In genomic region chr22:31235076-31235475, GRCh38 we compare ENCODE assay signal across 22 cellular contexts. TPM values are rescaled to one million over a fixed set of nuclear protein-coding genes. Genes with fewer than 3 reads are reported as not detected.
DNase-seq lines count a peak whose midpoint lies in the region; ATAC-seq and TF ChIP-seq lines count a peak whose summit lies in the region.
"Had no signal": no experiment of that assay in that cellular context is flagged by ENCODE, and none has a peak within 500 bp of the region (broad histone marks: within the 10 kb centered on the region; RNA-seq: fewer than 3 reads in every experiment).

No MANE protein-coding gene starts in this region.

- WGBS in mesodermal cell (ENCODE audit: insufficient coverage in 2 of 2), 2 experiments: 67 to 72% methylated on average over 1 to 2 of the region's 3 CpGs
- 74 to 88% methylated on average over 3 of the region's 3 CpGs for WGBS in GM23248 (ENCODE audit: low coverage in 1 of 2, low lambda C conversion rate in 2 of 2, missing lambda C conversion rate in 2 of 2), 2 experiments

- H3K36me3 Mint-ChIP-seq in CD14-positive monocyte (peaks cover 16 to 42% of the 10 kb centered on the region in 2 donors), GM23338 (ENCODE audit: low read depth) (peaks cover 4% of the 10 kb centered on the region; the same call in 2 of the 3 replicates)

- H2AFZ ChIP-seq in GM23338: no peak overlapping the region
- no peak overlapping the region for H2AFZ ChIP-seq in GM23248

- H3K4me1 ChIP-seq in GM23338 (ENCODE audit: insufficient read depth): no peaks in the 10 kb centered on the region
- H3K4me1 ChIP-seq in mesodermal cell (ENCODE audit: control insufficient read depth, insufficient read depth, low read length, poor library complexity, severe bottlenecking): peaks cover 43% of the 10 kb centered on the region
- H3K4me1 ChIP-seq in GM23248 (ENCODE audit: insufficient read depth): 0 out of 2 replicates have a peak, but pooled peaks cover 5% of the 10 kb centered on the region

- H3K9me3 Mint-ChIP-seq in CD14-positive monocyte (no peaks in the 10 kb centered on the region), GM23338 (no peaks in the 10 kb centered on the region)
- H3K9me3 Mint-ChIP-seq: activated naive CD8-positive, alpha-beta T cell treated with anti-CD3 and anti-CD28 coated beads, Interleukin-2, amount 10 ng/mL, durations not matched to agents 7 days and 5 days had no signal

- no peak for TF ChIP-seq CTCF in CD14-positive monocyte (IDR thresholded peaks at IDR 0.05)
- no peak for TF ChIP-seq CTCF in GM23338 (conservative IDR thresholded peaks at IDR 0.05; ENCODE audit: low read depth in 2 of 2)
- TF ChIP-seq CTCF in choroid plexus epithelial cell (conservative IDR thresholded peaks at IDR 0.05; ENCODE audit: low read depth, low read length): no peak
- TF ChIP-seq CTCF in foreskin fibroblast (IDR thresholded peaks at IDR 0.05; ENCODE audit: low read depth, low read length): no peak

- H3K27ac ChIP-seq in GM23338 (ENCODE audit: low read depth) (no peak overlapping the region), mesodermal cell (ENCODE audit: low read depth, low read length, severe bottlenecking) (peak overlapping the region; percentile 6), GM23248 (no peak overlapping the region)
- H3K27ac ChIP-seq: testis had no signal

- intact Hi-C loops in CD14-positive monocyte (cut with micrococcal nuclease): loop anchor here in 1 of 2 donors (10.0 kb wide), 2 partner anchors 130 to 270 kb away; partner anchors contain the start of genes MORC2, SELENOM and TUG1

- H3K4me3 Mint-ChIP-seq in CD14-positive monocyte (peak overlapping the region; percentile 58 to 67), GM23338 (no peak overlapping the region)
- H3K4me3 Mint-ChIP-seq: activated naive CD8-positive, alpha-beta T cell treated with anti-CD3 and anti-CD28 coated beads, Interleukin-2, amount 10 ng/mL, durations not matched to agents 7 days and 5 days had no signal

- no peaks in the 10 kb centered on the region for H3K27me3 ChIP-seq in GM23338 (ENCODE audit: insufficient read depth)
- no peaks in the 10 kb centered on the region for H3K27me3 ChIP-seq in GM23248 (replicated peaks; ENCODE audit: insufficient read depth)
- H3K27me3 ChIP-seq: heart right ventricle, Peyer's patch, testis had no signal

- no peaks in the 10 kb centered on the region for H3K36me3 ChIP-seq in GM23338 (ENCODE audit: insufficient read depth)
- peaks cover 14% of the 10 kb centered on the region for H3K36me3 ChIP-seq in mesodermal cell (ENCODE audit: control insufficient read depth, insufficient read depth, low read length)
- H3K36me3 ChIP-seq in GM23248 (ENCODE audit: low read depth): no peaks in the 10 kb centered on the region
- H3K36me3 ChIP-seq: Peyer's patch had no signal

- H3K9ac ChIP-seq in GM23248: no peak overlapping the region
- H3K9ac ChIP-seq: SK-N-SH had no signal

- peaks cover 27% of the 10 kb centered on the region for H4K20me1 ChIP-seq in GM23338 (replicated peaks; ENCODE audit: insufficient read depth)
- H4K20me1 ChIP-seq in GM23248 (ENCODE audit: insufficient read depth): no peaks in the 10 kb centered on the region

- H3K4me1 Mint-ChIP-seq in CD14-positive monocyte: peaks cover 59% of the 10 kb centered on the region
- H3K4me1 Mint-ChIP-seq in GM23338: no peaks in the 10 kb centered on the region; the same call in 2 of the 3 replicates

- no peak for DNase-seq in CD14-positive monocyte (ENCODE audit: low spot score)
- no peak for DNase-seq in GM23338 (ENCODE audit: low spot score)
- DNase-seq in choroid plexus epithelial cell (ENCODE audit: low read depth): peak; percentile 19
- no peak for DNase-seq in GM23248
- DNase-seq in foreskin fibroblast: no peak
- no peak for DNase-seq in medulla oblongata (ENCODE audit: extremely low spot score)
- no peak for DNase-seq in iPS-NIHi11 (ENCODE audit: low spot score)
- DNase-seq: activated CD4-positive, alpha-beta T cell treated with anti-CD3 and anti-CD28 coated beads, Interleukin-2, amount 50 U/mL, for 1 hour; activated naive CD8-positive, alpha-beta T cell treated with anti-CD3 and anti-CD28 coated beads, Interleukin-2, amount 10 ng/mL, durations not matched to agents 7 days and 5 days; DMS 273 treated with DMSO at 0.1 percent for 48 hours; effector CD4-positive, alpha-beta T cell; HCEC 1CT; NCI-H1436; NCI-H774; Peyer's patch; SK-N-SH; stimulated activated CD4-positive, alpha-beta T cell treated with anti-CD3 and anti-CD28 coated beads, Interleukin-4, amount 100 ng/mL, for 4 hours; stimulated activated CD8-positive, alpha-beta memory T cell treated with anti-CD3 and anti-CD28 coated beads, Interleukin-4, amount 100 ng/mL, for 48 hours; testis had no signal

- in situ Hi-C loops in GM23248 (cut with MboI): no loop called here

- H3K9me2 ChIP-seq in GM23338 (ENCODE audit: insufficient read depth) (no peaks in the 10 kb centered on the region), GM23248 (ENCODE audit: insufficient read depth) (no peaks in the 10 kb centered on the region)
- H3K9me2 ChIP-seq: SK-N-SH had no signal

- H3K27ac Mint-ChIP-seq in CD14-positive monocyte (peak overlapping the region; percentile 86 to 99 (median 94)), GM23338 (0 out of 2 replicates have a peak overlapping the region, but pooled peaks have one; percentile 46)

- H3K4me2 ChIP-seq in GM23338: no peak overlapping the region
- H3K4me2 ChIP-seq in GM23248 (ENCODE audit: unreplicated experiment): no peak overlapping the region
- H3K4me2 ChIP-seq: SK-N-SH had no signal

- no peak overlapping the region for H3K4me3 ChIP-seq in GM23338
- no peak overlapping the region for H3K4me3 ChIP-seq in choroid plexus epithelial cell (ENCODE audit: low read depth, low read length)
- H3K4me3 ChIP-seq in mesodermal cell (ENCODE audit: extremely low read depth, insufficient read depth, low read length, poor library complexity, severe bottlenecking): no peak overlapping the region
- no peak overlapping the region for H3K4me3 ChIP-seq in GM23248
- no peak overlapping the region for H3K4me3 ChIP-seq in foreskin fibroblast (ENCODE audit: low read depth in 1 of 2, low read length in 2 of 2)
- H3K4me3 ChIP-seq: Peyer's patch, skin epidermis, testis had no signal

- peaks cover 0 to 2% (median 0%) of the 10 kb centered on the region in 3 donors for H3K27me3 Mint-ChIP-seq in CD14-positive monocyte (ENCODE audit: low read depth in 3 of 3)
- H3K27me3 Mint-ChIP-seq in GM23338 (ENCODE audit: insufficient read depth, low read depth, poor library complexity): no peaks in the 10 kb centered on the region
- H3K27me3 Mint-ChIP-seq: activated naive CD8-positive, alpha-beta T cell treated with anti-CD3 and anti-CD28 coated beads, Interleukin-2, amount 10 ng/mL, durations not matched to agents 7 days and 5 days had no signal

- no peaks in the 10 kb centered on the region for H3F3A ChIP-seq in GM23338 (replicated peaks; ENCODE audit: low read depth)
- H3F3A ChIP-seq in GM23248 (ENCODE audit: insufficient read depth): no peaks in the 10 kb centered on the region

- ATAC-seq in GM23338: no peak

- H3K9me3 ChIP-seq in mesodermal cell (ENCODE audit: control insufficient read depth, low read length) (no peaks in the 10 kb centered on the region), GM23248 (ENCODE audit: low read depth) (no peaks in the 10 kb centered on the region)
- H3K9me3 ChIP-seq: heart right ventricle, Peyer's patch, SK-N-SH, testis had no signal

- peaks cover 6% of the 10 kb centered on the region for H3K79me2 ChIP-seq in GM23338 (replicated peaks; ENCODE audit: insufficient read depth)
- H3K79me2 ChIP-seq in GM23248 (ENCODE audit: insufficient read depth): no peaks in the 10 kb centered on the region

TF ChIP-seq in GM23338, 12 proteins besides CTCF, POLR2A, EP300 and RAD21 (continues in another document):
- TF ChIP-seq ZNF331 (CRISPR knock-in tag; IDR thresholded peaks at IDR 0.05; ENCODE audit: low read depth) (no peak), REST (IDR thresholded peaks at IDR 0.05; ENCODE audit: unreplicated experiment) (no peak), POLR2AphosphoS5 (IDR thresholded peaks at IDR 0.05; ENCODE audit: low read depth) (no peak)

RNA-seq across cellular contexts. Expression of gene LIMK2, which starts 23.0 kb away (rescaled TPM):
- polyA plus RNA-seq in CD14-positive monocyte: 10 to 100 TPM in 1 of 2 donors, 1 to 10 TPM in 1; 5.5 to 10.1 TPM
- 35.5 and 39.8 TPM in 2 replicates for total RNA-seq in GM23338 (2014; rRNA removed; shearing (Covaris generic))
- polyA plus RNA-seq in GM23338 (2016; fragmentation: Nextera tagmentation; extraction: Ambion mirVana): 12.5 and 14.9 TPM in 2 replicates
- 36.4 TPM for polyA plus RNA-seq in mesodermal cell (2013, experiment 1 of 2)
- polyA plus RNA-seq in mesodermal cell (2013, experiment 2 of 2): 33.4 TPM
- total RNA-seq in GM23248 (2014; rRNA removed; shearing (Covaris generic)): 19.3 and 19.5 TPM in 2 replicates
- polyA plus RNA-seq in GM23248 (2016; fragmentation: Nextera tagmentation; extraction: Ambion mirVana): 10.7 and 11.1 TPM in 2 replicates

RNA-seq across cellular contexts. Expression of gene PIK3IP1, which starts 57.2 kb away (rescaled TPM):
- polyA plus RNA-seq in CD14-positive monocyte (10 to 100 TPM; 21.8 to 21.9 TPM), GM23338 (2016; fragmentation: Nextera tagmentation; extraction: Ambion mirVana) (1.1 and 1.5 TPM in 2 replicates), GM23248 (2016; fragmentation: Nextera tagmentation; extraction: Ambion mirVana) (10.0 and 11.1 TPM in 2 replicates)
- 1.6 and 2.2 TPM in 2 replicates for total RNA-seq in GM23338 (2014; rRNA removed; shearing (Covaris generic))
- polyA plus RNA-seq in mesodermal cell (2013, experiment 1 of 2): 15.9 TPM
- polyA plus RNA-seq in mesodermal cell (2013, experiment 2 of 2): 13.4 TPM
- total RNA-seq in GM23248 (2014; rRNA removed; shearing (Covaris generic)): 8.3 and 16.1 TPM in 2 replicates
